ENCODE assay signal across 31 cellular contexts in the genomic region with DNA sequence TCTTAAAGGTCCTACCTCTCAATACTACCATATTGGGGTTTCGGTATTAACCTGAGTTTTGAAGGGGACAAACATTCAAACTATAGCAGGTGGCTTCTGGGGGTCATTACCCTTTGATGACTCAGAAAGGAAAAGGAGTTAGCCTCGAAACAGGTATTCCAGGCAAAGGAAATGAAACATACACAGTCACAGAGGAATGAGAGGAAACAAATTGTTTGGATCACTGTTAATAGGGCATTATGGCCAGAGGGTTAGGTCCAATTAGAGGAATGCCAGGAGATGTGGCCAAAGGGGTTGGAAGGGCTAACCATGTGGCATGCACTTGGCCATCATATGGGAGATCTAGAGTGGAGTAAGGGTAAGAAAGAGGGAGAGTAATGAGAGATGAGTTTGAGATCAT. TPM values are rescaled to one million over a fixed set of nuclear protein-coding genes. Genes with fewer than 3 reads are reported as not detected.
DNase-seq lines count a peak whose midpoint lies in the region; ATAC-seq and TF ChIP-seq lines count a peak whose summit lies in the region.
"Had no signal": no experiment of that assay in that cellular context is flagged by ENCODE, and none has a peak within 500 bp of the region (broad histone marks: within the 10 kb centered on the region; RNA-seq: fewer than 3 reads in every experiment).

No MANE protein-coding gene starts in this region.

- no peak overlapping the region for H3K4me3 Mint-ChIP-seq in natural killer cell
- H3K4me3 Mint-ChIP-seq in natural killer cell treated with Interleukin-12 subunit alpha and Interleukin-12 subunit beta and Interleukin-15 and Interleukin-18, amount 100 ng/mL, for 72 hours: no peak overlapping the region
- no peak overlapping the region for H3K4me3 Mint-ChIP-seq in WTC11
- no peak overlapping the region for H3K4me3 Mint-ChIP-seq in stimulated activated effector memory CD8-positive, alpha-beta T cell treated with anti-CD3 and anti-CD28 coated beads, Interleukin-12 subunit alpha, Interleukin-12 subunit beta, amount 100 ng/mL, for 72 hours
- H3K4me3 Mint-ChIP-seq: CD4-positive, alpha-beta T cell had no signal

- H3K79me2 ChIP-seq in PC-9 (ENCODE audit: low read depth): no peaks in the 10 kb centered on the region

- BruUV-seq in PC-9 (replicated peaks; lab: Mats Ljungman, UMichigan): no TSS peak

- no peaks in the 10 kb centered on the region for H3F3A ChIP-seq in PC-9 (ENCODE audit: insufficient read depth, low read depth)

- H3K36me3 ChIP-seq in PC-9 (ENCODE audit: low read depth): peaks cover 24% of the 10 kb centered on the region

- TF ChIP-seq CTCF in natural killer cell (IDR thresholded peaks at IDR 0.05) (no peak), WTC11 (IDR thresholded peaks at IDR 0.05) (no peak), PC-9 (conservative IDR thresholded peaks at IDR 0.05) (no peak)

- H3K36me3 Mint-ChIP-seq in natural killer cell (no peaks in the 10 kb centered on the region), WTC11 (peaks cover 31% of the 10 kb centered on the region)
- peaks cover 37% of the 10 kb centered on the region for H3K36me3 Mint-ChIP-seq in natural killer cell treated with Interleukin-12 subunit alpha and Interleukin-12 subunit beta and Interleukin-15 and Interleukin-18, amount 100 ng/mL, for 72 hours
- peaks cover 77% of the 10 kb centered on the region for H3K36me3 Mint-ChIP-seq in stimulated activated effector memory CD8-positive, alpha-beta T cell treated with anti-CD3 and anti-CD28 coated beads, Interleukin-12 subunit alpha, Interleukin-12 subunit beta, amount 100 ng/mL, for 72 hours

- no peaks in the 10 kb centered on the region for H3K27me3 ChIP-seq in PC-9 (ENCODE audit: insufficient read depth, low read depth)
- H3K27me3 ChIP-seq: BLaER1 had no signal

- POLR2A ChIA-PET in WTC11 (lab: Charles Lee) (no interaction called here), PC-9 (lab: Charles Lee; ENCODE audit: unreplicated experiment) (no interaction called here)

- H3K4me2 ChIP-seq in PC-9: no peak overlapping the region
- H3K4me2 ChIP-seq: BLaER1 had no signal

- intact Hi-C loops in natural killer cell (cut with micrococcal nuclease): no loop called here
- intact Hi-C loops in PC-9 (cut with micrococcal nuclease; ENCODE audit: unreplicated experiment): no loop called here

- H3K9me2 ChIP-seq in PC-9 (ENCODE audit: insufficient read depth): no peaks in the 10 kb centered on the region

- H3K4me1 Mint-ChIP-seq in natural killer cell (peaks cover 19 to 22% of the 10 kb centered on the region in 2 donors), WTC11 (peaks cover 14% of the 10 kb centered on the region)
- H3K4me1 Mint-ChIP-seq in natural killer cell treated with Interleukin-12 subunit alpha and Interleukin-12 subunit beta and Interleukin-15 and Interleukin-18, amount 100 ng/mL, for 72 hours (ENCODE audit: low read depth in 2 of 2): peaks cover 10 to 14% of the 10 kb centered on the region in 2 donors
- peaks cover 12% of the 10 kb centered on the region for H3K4me1 Mint-ChIP-seq in stimulated activated effector memory CD8-positive, alpha-beta T cell treated with anti-CD3 and anti-CD28 coated beads, Interleukin-12 subunit alpha, Interleukin-12 subunit beta, amount 100 ng/mL, for 72 hours

- H3K4me3 ChIP-seq in PC-9: no peak overlapping the region
- H3K4me3 ChIP-seq: BLaER1, GM12878 had no signal

- H3K4me1 ChIP-seq in PC-9 (replicated peaks; ENCODE audit: insufficient read depth): no peaks in the 10 kb centered on the region
- H3K4me1 ChIP-seq: BLaER1, Caco-2 had no signal

- ATAC-seq in natural killer cell (no peak), WTC11 (no peak)
- no peak for ATAC-seq in natural killer cell treated with Interleukin-12 subunit alpha and Interleukin-12 subunit beta and Interleukin-15 and Interleukin-18, amount 100 ng/mL, for 72 hours
- ATAC-seq in stimulated activated effector memory CD8-positive, alpha-beta T cell treated with anti-CD3 and anti-CD28 coated beads, Interleukin-12 subunit alpha, Interleukin-12 subunit beta, amount 100 ng/mL, for 72 hours: no peak
- ATAC-seq: GM12878, HCT116, HepG2 had no signal

- CTCF ChIA-PET in WTC11 (lab: Charles Lee): no interaction called here
- CTCF ChIA-PET in PC-9 (lab: Charles Lee): no interaction called here

- no peaks in the 10 kb centered on the region for H3K27me3 Mint-ChIP-seq in natural killer cell (ENCODE audit: low read depth in 2 of 2)
- no peaks in the 10 kb centered on the region for H3K27me3 Mint-ChIP-seq in natural killer cell treated with Interleukin-12 subunit alpha and Interleukin-12 subunit beta and Interleukin-15 and Interleukin-18, amount 100 ng/mL, for 72 hours
- H3K27me3 Mint-ChIP-seq in WTC11 (ENCODE audit: low read depth): no peaks in the 10 kb centered on the region
- H3K27me3 Mint-ChIP-seq: CD4-positive, alpha-beta T cell had no signal

- H3K27ac ChIP-seq in PC-9: no peak overlapping the region
- H3K27ac ChIP-seq: BLaER1 had no signal

- no peak overlapping the region for H2AFZ ChIP-seq in PC-9

- H4K20me1 ChIP-seq in PC-9 (ENCODE audit: insufficient read depth): peaks cover 4% of the 10 kb centered on the region; the same call in 1 of the 2 replicates

- no peaks in the 10 kb centered on the region for H3K9me3 ChIP-seq in PC-9 (ENCODE audit: insufficient read depth, low read depth)
- H3K9me3 ChIP-seq: BLaER1, Caco-2 had no signal

- no peaks in the 10 kb centered on the region for H3K9me3 Mint-ChIP-seq in natural killer cell
- H3K9me3 Mint-ChIP-seq in natural killer cell treated with Interleukin-12 subunit alpha and Interleukin-12 subunit beta and Interleukin-15 and Interleukin-18, amount 100 ng/mL, for 72 hours: no peaks in the 10 kb centered on the region
- H3K9me3 Mint-ChIP-seq in WTC11: no peaks in the 10 kb centered on the region
- H3K9me3 Mint-ChIP-seq in stimulated activated effector memory CD8-positive, alpha-beta T cell treated with anti-CD3 and anti-CD28 coated beads, Interleukin-12 subunit alpha, Interleukin-12 subunit beta, amount 100 ng/mL, for 72 hours: no peaks in the 10 kb centered on the region
- H3K9me3 Mint-ChIP-seq: CD4-positive, alpha-beta T cell had no signal

- H3K27ac Mint-ChIP-seq in natural killer cell: peak overlapping the region; percentile 1 to 13
- H3K27ac Mint-ChIP-seq in natural killer cell treated with Interleukin-12 subunit alpha and Interleukin-12 subunit beta and Interleukin-15 and Interleukin-18, amount 100 ng/mL, for 72 hours: peak overlapping the region in 1 of 2 donors; percentile 1
- H3K27ac Mint-ChIP-seq in WTC11: peak overlapping the region; percentile 51; the same call in 1 of the 2 replicates
- H3K27ac Mint-ChIP-seq in stimulated activated effector memory CD8-positive, alpha-beta T cell treated with anti-CD3 and anti-CD28 coated beads, Interleukin-12 subunit alpha, Interleukin-12 subunit beta, amount 100 ng/mL, for 72 hours: peak overlapping the region; percentile 7
- H3K27ac Mint-ChIP-seq: CD4-positive, alpha-beta T cell had no signal

- DNase-seq in natural killer cell: no peak
- no peak for DNase-seq in natural killer cell treated with Interleukin-12 subunit alpha and Interleukin-12 subunit beta and Interleukin-15 and Interleukin-18, amount 100 ng/mL, for 72 hours (ENCODE audit: low spot score)
- DNase-seq in WTC11 (ENCODE audit: low spot score): no peak
- peak; percentile 33 for DNase-seq in kidney tubule cell (ENCODE audit: low spot score)
- DNase-seq in stimulated activated effector memory CD8-positive, alpha-beta T cell treated with anti-CD3 and anti-CD28 coated beads, Interleukin-12 subunit alpha, Interleukin-12 subunit beta, amount 100 ng/mL, for 72 hours (ENCODE audit: low spot score in 2 of 2): no peak
- no peak for DNase-seq in NCI-H1436 treated with DMSO at 0.1 percent for 48 hours (lab: John Stamatoyannopoulos, UW)
- no peak for DNase-seq in dedifferentiated amniotic fluid mesenchymal stem cell (ENCODE audit: extremely low spot score)
- DNase-seq in PC-9: no peak
- DNase-seq: Caco-2; CD4-positive, alpha-beta T cell; DMS 273 treated with DMSO at 0.1 percent for 48 hours; DMS79; EL; GDM1; Kasumi-1; NCI-H1105 treated with DMSO at 0.1 percent for 48 hours; NCI-H1694; NCI-H2029 treated with DMSO at 0.1 percent for 48 hours; NCI-H446 treated with DMSO at 0.1 percent for 48 hours; NCI-H526; NCI-H82; NK-92 treated with Interleukin-12 subunit alpha and Interleukin-12 subunit beta, amount 100 ng/mL, for 24 hours; Right ventricle myocardium superior; RPMI8226 had no signal

TF ChIP-seq in WTC11, 78 proteins besides CTCF, POLR2A, EP300 and RAD21 (continues in another document):
- TF ChIP-seq RORB (CRISPR knock-in tag; IDR thresholded peaks at IDR 0.05): no peak
- TF ChIP-seq IRF2 (CRISPR knock-in tag; IDR thresholded peaks at IDR 0.05; ENCODE audit: borderline replicate concordance, low read depth): no peak
- no peak for TF ChIP-seq ZNF423 (CRISPR knock-in tag; IDR thresholded peaks at IDR 0.05)
- no peak for TF ChIP-seq ZNF232 (CRISPR knock-in tag; IDR thresholded peaks at IDR 0.05)
- TF ChIP-seq, protein P1, sequence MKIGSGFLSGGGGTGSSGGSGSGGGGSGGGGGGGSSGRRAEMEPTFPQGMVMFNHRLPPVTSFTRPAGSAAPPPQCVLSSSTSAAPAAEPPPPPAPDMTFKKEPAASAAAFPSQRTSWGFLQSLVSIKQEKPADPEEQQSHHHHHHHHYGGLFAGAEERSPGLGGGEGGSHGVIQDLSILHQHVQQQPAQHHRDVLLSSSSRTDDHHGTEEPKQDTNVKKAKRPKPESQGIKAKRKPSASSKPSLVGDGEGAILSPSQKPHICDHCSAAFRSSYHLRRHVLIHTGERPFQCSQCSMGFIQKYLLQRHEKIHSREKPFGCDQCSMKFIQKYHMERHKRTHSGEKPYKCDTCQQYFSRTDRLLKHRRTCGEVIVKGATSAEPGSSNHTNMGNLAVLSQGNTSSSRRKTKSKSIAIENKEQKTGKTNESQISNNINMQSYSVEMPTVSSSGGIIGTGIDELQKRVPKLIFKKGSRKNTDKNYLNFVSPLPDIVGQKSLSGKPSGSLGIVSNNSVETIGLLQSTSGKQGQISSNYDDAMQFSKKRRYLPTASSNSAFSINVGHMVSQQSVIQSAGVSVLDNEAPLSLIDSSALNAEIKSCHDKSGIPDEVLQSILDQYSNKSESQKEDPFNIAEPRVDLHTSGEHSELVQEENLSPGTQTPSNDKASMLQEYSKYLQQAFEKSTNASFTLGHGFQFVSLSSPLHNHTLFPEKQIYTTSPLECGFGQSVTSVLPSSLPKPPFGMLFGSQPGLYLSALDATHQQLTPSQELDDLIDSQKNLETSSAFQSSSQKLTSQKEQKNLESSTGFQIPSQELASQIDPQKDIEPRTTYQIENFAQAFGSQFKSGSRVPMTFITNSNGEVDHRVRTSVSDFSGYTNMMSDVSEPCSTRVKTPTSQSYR (CRISPR knock-in tag; IDR thresholded peaks at IDR 0.05): no peak

RNA-seq across cellular contexts. Expression of a gene that starts 23.9 kb away (rescaled TPM):
- total RNA-seq in natural killer cell (under 1 TPM; 0.28 to 0.40 (median 0.36) TPM), WTC11 (2021) (0.07 to 0.14 TPM in 2 of 3 replicates, not detected in the other), PC-9 (2021) (0.26 and 0.45 TPM in 2 replicates)
- 1 to 10 TPM; 2.5 to 2.9 TPM for total RNA-seq in natural killer cell treated with Interleukin-12 subunit alpha and Interleukin-12 subunit beta and Interleukin-15 and Interleukin-18, amount 100 ng/mL, for 72 hours
- total RNA-seq: A172, Caco-2, H1, HepG2, MCF 10A had no signal

RNA-seq across cellular contexts. Expression of a gene that starts 47.5 kb away (rescaled TPM):
- total RNA-seq in natural killer cell: 10 to 100 TPM; 69.0 to 84.0 (median 83.5) TPM
- 10 to 100 TPM; 39.5 to 59.9 TPM for total RNA-seq in natural killer cell treated with Interleukin-12 subunit alpha and Interleukin-12 subunit beta and Interleukin-15 and Interleukin-18, amount 100 ng/mL, for 72 hours
- total RNA-seq in WTC11 (2021): 34.7 to 37.2 TPM (median 36.0 TPM) in 3 replicates
- 79.5 and 82.4 TPM in 2 replicates for total RNA-seq in PC-9 (2021)
